ENCODE assay signal across 1 cellular context in genomic region chr6:119540417-119540816, GRCh38.
TF ChIP-seq lines count a peak whose summit lies in the region.

No MANE protein-coding gene starts in this region.

TF ChIP-seq in SK-N-SH, 30 proteins besides CTCF, POLR2A, EP300 and RAD21:
- TF ChIP-seq ZBTB33 (IDR thresholded peaks at IDR 0.05; ENCODE audit: borderline replicate concordance, low read depth), result no peak
- no peak for TF ChIP-seq RCOR1 (IDR thresholded peaks at IDR 0.05; ENCODE audit: low read length)
- no peak for TF ChIP-seq RFX5 (IDR thresholded peaks at IDR 0.05; ENCODE audit: low read length)
- no peak for TF ChIP-seq CHD2 (IDR thresholded peaks at IDR 0.05; ENCODE audit: low read length, partially characterized antibody)
- no peak for TF ChIP-seq FOXM1 (IDR thresholded peaks at IDR 0.05; ENCODE audit: low read depth)
- TF ChIP-seq RXRA (IDR thresholded peaks at IDR 0.05; ENCODE audit: borderline replicate concordance, low read depth), result no peak
- no peak for TF ChIP-seq USF1 (IDR thresholded peaks at IDR 0.05; ENCODE audit: borderline replicate concordance, low read depth)
- TF ChIP-seq GATA2 (CRISPR knock-in tag; IDR thresholded peaks at IDR 0.05), result no peak
